26 cellular contexts compared by ENCODE assay signal in the genomic region with DNA sequence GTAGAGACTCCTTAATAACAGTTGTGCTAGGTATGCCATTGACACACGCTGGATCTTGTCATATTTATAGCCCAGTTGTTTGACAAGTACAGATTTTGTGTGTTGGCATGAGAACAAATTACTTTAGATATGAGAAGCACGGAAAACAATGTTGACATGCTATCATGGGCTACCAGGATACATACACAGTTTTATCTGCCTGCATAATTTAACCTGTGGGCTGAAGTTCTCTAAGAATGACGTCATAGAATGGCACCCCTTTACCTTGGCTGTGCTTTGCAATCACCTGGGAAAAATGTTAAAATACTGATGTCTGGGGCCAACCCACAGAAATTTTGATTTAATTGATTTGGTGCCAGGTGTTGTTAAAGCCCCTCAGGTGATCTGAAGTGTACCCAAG. TPM values are rescaled to one million over a fixed set of nuclear protein-coding genes. Genes with fewer than 3 reads are reported as not detected.
DNase-seq lines count a peak whose midpoint lies in the region; ATAC-seq, FAIRE-seq and TF ChIP-seq lines count a peak whose summit lies in the region.
"Had no signal": no experiment of that assay in that cellular context is flagged by ENCODE, and none has a peak within 500 bp of the region (broad histone marks: within the 10 kb centered on the region; RNA-seq: fewer than 3 reads in every experiment).

No MANE protein-coding gene starts in this region.

- no peak overlapping the region for H3K9ac ChIP-seq in duodenal mucosa (ENCODE audit: low read depth in 1 of 2, low read length in 2 of 2)
- H3K9ac ChIP-seq: BLaER1 treated with 17β-estradiol and CSF1 and Interleukin-3, amounts not matched to agents 10 nM and 100 nM had no signal

- no peak for FAIRE-seq in small intestine (lab: Jason Lieb, UNC)
- FAIRE-seq: A549, D721Med, GM18507, H1, RCC 7860 had no signal

- H3K4me3 ChIP-seq in duodenal mucosa (ENCODE audit: low read depth in 1 of 2, low read length in 2 of 2): peak overlapping the region; percentile 70 to 75
- H3K4me3 ChIP-seq in small intestine (ENCODE audit: low read depth in 1 of 2, low read length in 2 of 2): peak overlapping the region in 1 of 2 donors; percentile 72
- no peak overlapping the region for H3K4me3 ChIP-seq in spleen
- no peak overlapping the region for H3K4me3 ChIP-seq in brain microvascular endothelial cell (ENCODE audit: low read depth, low read length)
- H3K4me3 ChIP-seq: A549; BLaER1 treated with 17β-estradiol and CSF1 and Interleukin-3, amounts not matched to agents 10 nM and 100 nM; SJSA1 had no signal

- ATAC-seq in left colon (peak; percentile 20), GM21619 (IDR thresholded peaks at IDR 0.05; ENCODE audit: unreplicated experiment) (no peak)
- ATAC-seq: A549, HCT116 had no signal

- TF ChIP-seq CTCF in spleen (IDR thresholded peaks at IDR 0.05 in 8 of 11, conservative IDR thresholded peaks at IDR 0.05 in 3 of 11) (no peak), brain microvascular endothelial cell (IDR thresholded peaks at IDR 0.05; ENCODE audit: low read depth, low read length, missing control alignments) (no peak)

- H3K9me3 ChIP-seq in duodenal mucosa (ENCODE audit: control insufficient read depth in 1 of 2, low read length in 2 of 2) (no peaks in the 10 kb centered on the region), small intestine (ENCODE audit: control insufficient read depth, low read depth) (no peaks in the 10 kb centered on the region), spleen (no peaks in the 10 kb centered on the region)
- H3K9me3 ChIP-seq: A549; BLaER1 treated with 17β-estradiol and CSF1 and Interleukin-3, amounts not matched to agents 10 nM and 100 nM; SJSA1 had no signal

- in situ Hi-C loops in brain microvascular endothelial cell (cut with HindIII; ENCODE audit: low pct_ligation_motif_present, low sequenced_read_pairs): no loop called here

- H3K27ac ChIP-seq in duodenal mucosa (ENCODE audit: low read depth, low read length) (no peak overlapping the region), small intestine (ENCODE audit: low read depth in 1 of 2, low read length in 1 of 2) (no peak overlapping the region), spleen (no peak overlapping the region), brain microvascular endothelial cell (no peak overlapping the region)
- H3K27ac ChIP-seq: A549; BLaER1 treated with 17β-estradiol and CSF1 and Interleukin-3, amounts not matched to agents 10 nM and 100 nM; HL-60; SJSA1 had no signal

- H3K36me3 ChIP-seq in duodenal mucosa (ENCODE audit: control insufficient read depth in 1 of 2, insufficient read depth in 2 of 2, low read length in 2 of 2): no peaks in the 10 kb centered on the region
- no peaks in the 10 kb centered on the region for H3K36me3 ChIP-seq in small intestine (ENCODE audit: control insufficient read depth in 2 of 2, insufficient read depth in 2 of 2, low read length in 2 of 2)
- H3K36me3 ChIP-seq in spleen: no peaks in the 10 kb centered on the region
- no peaks in the 10 kb centered on the region for H3K36me3 ChIP-seq in brain microvascular endothelial cell (replicated peaks)
- H3K36me3 ChIP-seq: BLaER1 treated with 17β-estradiol and CSF1 and Interleukin-3, amounts not matched to agents 10 nM and 100 nM; SJSA1 had no signal

- no peak for TF ChIP-seq POLR2A in spleen (IDR thresholded peaks at IDR 0.05)

- H3K27me3 ChIP-seq in duodenal mucosa (ENCODE audit: control insufficient read depth in 1 of 2, insufficient read depth in 2 of 2, low read length in 2 of 2) (no peaks in the 10 kb centered on the region), small intestine (ENCODE audit: control insufficient read depth in 2 of 2, insufficient read depth in 2 of 2, low read length in 2 of 2) (no peaks in the 10 kb centered on the region), spleen (replicated peaks in 1 of 7) (peaks cover 0 to 8% (median 0%) of the 10 kb centered on the region in 7 donors), brain microvascular endothelial cell (replicated peaks) (no peaks in the 10 kb centered on the region)
- H3K27me3 ChIP-seq: BLaER1 treated with 17β-estradiol and CSF1 and Interleukin-3, amounts not matched to agents 10 nM and 100 nM; SJSA1 had no signal

- H3K4me1 ChIP-seq in duodenal mucosa (ENCODE audit: control insufficient read depth in 1 of 2, insufficient read depth in 2 of 2, low read length in 2 of 2): peaks cover 11 to 14% of the 10 kb centered on the region in 2 donors
- no peaks in the 10 kb centered on the region for H3K4me1 ChIP-seq in small intestine (ENCODE audit: control insufficient read depth in 2 of 2, insufficient read depth in 1 of 2, low read depth in 1 of 2, low read length in 1 of 2)
- no peaks in the 10 kb centered on the region for H3K4me1 ChIP-seq in spleen
- H3K4me1 ChIP-seq: A549; BLaER1 treated with 17β-estradiol and CSF1 and Interleukin-3, amounts not matched to agents 10 nM and 100 nM; SJSA1 had no signal

- whole genome bisulfite sequencing in small intestine, 3 donors: 7 to 59% (median 33%) methylated on average over 3 of the region's 3 CpGs
- WGBS in spleen, 5 donors: 74 to 89% (median 87%) methylated on average over 3 of the region's 3 CpGs

- intact Hi-C loops in left colon (cut with DNase I, micrococcal nuclease): no loop called here
- intact Hi-C loops in spleen (cut with DNase I; ENCODE audit: low total_unique reads): no loop called here

- DNase-seq in NCI-H226 (peak; percentile 6), left colon (no peak), small intestine (peak; percentile 76), spleen (no peak), brain microvascular endothelial cell (no peak)
- DNase-seq: AML-193; CD4-positive, alpha-beta T cell; Kasumi-1; NCI-H1092 treated with DMSO at 0.1 percent for 48 hours; NCI-H1436; NCI-H187 treated with DMSO at 0.1 percent for 48 hours; NCI-H2171 treated with DMSO at 0.1 percent for 48 hours; NCI-H524; NCI-H748 treated with DMSO at 0.1 percent for 48 hours had no signal

RNA-seq across cellular contexts. Expression of a gene that starts 2.8 kb away (rescaled TPM):
- total RNA-seq in left colon (10 to 100 TPM in 1 of 2 donors, 1 to 10 TPM in 1; 5.1 to 29.5 TPM), spleen (not detected)
- polyA plus RNA-seq in small intestine (10 to 100 TPM; 18.7 to 42.2 (median 31.5) TPM), spleen (under 1 TPM in 1 of 3 donors, not detected in 2; 0.05 TPM)
- total RNA-seq: CD4-positive, alpha-beta T cell; H1; M059J; SJSA1 had no signal
- polyA plus RNA-seq: A549, H1 had no signal

RNA-seq across cellular contexts. Expression of a gene that starts 58.2 kb away (rescaled TPM):
- under 1 TPM; 0.12 to 0.25 TPM for total RNA-seq in left colon
- polyA plus RNA-seq in small intestine: under 1 TPM in 2 of 3 donors, not detected in 1; 0.07 to 0.45 TPM
- total RNA-seq in spleen: 10 to 100 TPM in 6 of 7 donors, 1 to 10 TPM in 1; 5.4 to 90.9 (median 36.8) TPM
- polyA plus RNA-seq in spleen: 1 to 10 TPM in 2 of 3 donors, under 1 TPM in 1; 0.33 to 4.6 (median 3.8) TPM
- total RNA-seq: CD4-positive, alpha-beta T cell; H1; M059J; SJSA1 had no signal
- polyA plus RNA-seq: H1 had no signal

Comparison
In these comparisons a context has a peak if more than half of its experiments do, and no peak if none do; other contexts are left out.
1. DNase-seq: peak in NCI-H226 (single experiment) and small intestine (single experiment); none in left colon (0 of 2), spleen (single experiment) and brain microvascular endothelial cell (single experiment).
2. H3K4me3 ChIP-seq: peak in duodenal mucosa (2 of 2); none in spleen (0 of 8) and brain microvascular endothelial cell (single experiment).
3. RNA of a gene that starts 2.8 kb away (total RNA-seq): 5.1 to 29.5 TPM in left colon; not detected in spleen; every median in the first group is over 4 times any median in the second.
4. RNA of a gene that starts 58.2 kb away (total RNA-seq): 5.4 to 90.9 TPM in spleen; 0.12 to 0.25 TPM in left colon; every median in the first group is over 4 times any median in the second.